ENCODE assay signal across 2 cellular contexts in the genomic region with DNA sequence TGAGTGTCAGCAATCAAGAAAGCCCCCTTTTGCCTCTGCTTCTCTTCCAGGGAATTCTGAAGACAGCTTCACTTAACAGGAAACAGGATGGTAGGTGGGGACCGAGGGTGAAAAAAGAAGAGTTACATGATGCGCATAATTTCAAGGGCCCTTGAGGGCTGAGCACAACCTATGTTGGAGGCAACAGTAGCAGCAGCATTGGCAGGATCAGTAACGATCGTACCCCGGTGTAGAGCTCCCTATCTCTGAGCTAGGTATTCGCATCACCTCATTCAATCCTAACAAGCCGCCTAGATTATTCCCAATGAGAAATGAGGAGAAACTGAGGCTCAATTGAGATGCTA.
A peak's percentile ranks its signal among the peaks of the same experiment; 100 is the strongest.
TF ChIP-seq lines count a peak whose summit lies in the region.

No MANE protein-coding gene starts in this region.

TF ChIP-seq in IMR-90, 13 proteins besides CTCF, POLR2A, EP300 and RAD21:
- no peak for TF ChIP-seq MXI1 (IDR thresholded peaks at IDR 0.05; ENCODE audit: borderline replicate concordance, low read depth, low read length)
- no peak for TF ChIP-seq SMC3 (IDR thresholded peaks at IDR 0.05; ENCODE audit: low read depth, low read length)
- TF ChIP-seq CHD1 (IDR thresholded peaks at IDR 0.05; ENCODE audit: low read depth, low read length) = no peak
- TF ChIP-seq MAFK (IDR thresholded peaks at IDR 0.05; ENCODE audit: low read depth, low read length) = no peak
- no peak for TF ChIP-seq BHLHE40 (IDR thresholded peaks at IDR 0.05; ENCODE audit: low read depth, low read length)
- TF ChIP-seq USF2 (IDR thresholded peaks at IDR 0.05; ENCODE audit: low read depth, low read length) = no peak
- TF ChIP-seq RFX5 (IDR thresholded peaks at IDR 0.05; ENCODE audit: low read depth, low read length) = no peak

TF ChIP-seq in K562, 482 proteins besides CTCF, POLR2A, EP300 and RAD21:
- TF ChIP-seq PHF21A (IDR thresholded peaks at IDR 0.05; ENCODE audit: borderline replicate concordance, low read depth) (no peak), ZNF274 (IDR thresholded peaks at IDR 0.05; ENCODE audit: borderline replicate concordance, low read depth, low read length) (no peak), ZNF23 (CRISPR knock-in tag; IDR thresholded peaks at IDR 0.05) (no peak), CBFA2T3 (IDR thresholded peaks at IDR 0.05) (no peak), ZBTB8A (IDR thresholded peaks at IDR 0.05; ENCODE audit: partially characterized antibody) (no peak), CEBPB (tag; IDR thresholded peaks at IDR 0.05) (no peak), XRCC3 (IDR thresholded peaks at IDR 0.05) (no peak), ZBTB11 (CRISPR knock-in tag; IDR thresholded peaks at IDR 0.05) (0 out of 6 replicates have a peak, but pooled peaks of 1 of the 3 experiments have one; percentile 89)
- TF ChIP-seq, protein P1, sequence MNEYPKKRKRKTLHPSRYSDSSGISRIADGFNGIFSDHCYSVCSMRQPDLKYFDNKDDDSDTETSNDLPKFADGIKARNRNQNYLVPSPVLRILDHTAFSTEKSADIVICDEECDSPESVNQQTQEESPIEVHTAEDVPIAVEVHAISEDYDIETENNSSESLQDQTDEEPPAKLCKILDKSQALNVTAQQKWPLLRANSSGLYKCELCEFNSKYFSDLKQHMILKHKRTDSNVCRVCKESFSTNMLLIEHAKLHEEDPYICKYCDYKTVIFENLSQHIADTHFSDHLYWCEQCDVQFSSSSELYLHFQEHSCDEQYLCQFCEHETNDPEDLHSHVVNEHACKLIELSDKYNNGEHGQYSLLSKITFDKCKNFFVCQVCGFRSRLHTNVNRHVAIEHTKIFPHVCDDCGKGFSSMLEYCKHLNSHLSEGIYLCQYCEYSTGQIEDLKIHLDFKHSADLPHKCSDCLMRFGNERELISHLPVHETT (CRISPR knock-in tag; conservative IDR thresholded peaks at IDR 0.05 in 1 of 2, IDR thresholded peaks at IDR 0.05 in 1 of 2) = no peak
